In the genomic region with DNA sequence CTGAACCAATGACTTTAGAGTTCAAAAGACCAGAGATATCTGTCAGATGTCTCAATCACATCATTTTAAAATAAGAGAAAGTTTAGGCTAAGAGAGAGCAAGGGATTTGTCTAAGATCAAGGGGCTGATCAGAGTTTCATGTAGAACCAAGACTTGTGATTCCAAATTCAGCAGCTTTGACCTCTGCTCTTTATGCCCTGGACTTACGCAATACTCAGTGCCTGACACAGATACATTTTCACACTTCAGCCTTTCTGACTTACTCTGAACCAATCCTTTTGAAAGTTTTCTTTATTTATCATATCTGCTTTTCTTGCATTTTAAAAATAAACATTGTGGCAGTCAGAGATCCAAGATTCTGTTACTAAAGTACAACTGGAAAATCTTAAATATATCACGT, we compare ENCODE assay signal across 20 cellular contexts.
DNase-seq lines count a peak whose midpoint lies in the region; ATAC-seq, FAIRE-seq and TF ChIP-seq lines count a peak whose summit lies in the region.
"Had no signal": no experiment of that assay in that cellular context is flagged by ENCODE, and none has a peak within 500 bp of the region (broad histone marks: within the 10 kb centered on the region; RNA-seq: fewer than 3 reads in every experiment).

No MANE protein-coding gene starts in this region.

- no peaks in the 10 kb centered on the region for H3K27me3 ChIP-seq in mesenchymal stem cell (ENCODE audit: control insufficient read depth in 1 of 2, insufficient read depth in 1 of 2, low read length in 2 of 2)

- H2BK12ac ChIP-seq in mesenchymal stem cell (ENCODE audit: low read length in 2 of 2), result no peak overlapping the region

- no peaks in the 10 kb centered on the region for H3K79me1 ChIP-seq in mesenchymal stem cell (replicated peaks; ENCODE audit: low read length, poor library complexity, severe bottlenecking)

- H3K4me3 ChIP-seq in A549 (no peak overlapping the region), mesenchymal stem cell (ENCODE audit: insufficient read depth in 1 of 2, low read depth in 1 of 2, low read length in 2 of 2) (no peak overlapping the region)
- H3K4me3 ChIP-seq: GM23248 had no signal

- H2BK5ac ChIP-seq in mesenchymal stem cell (ENCODE audit: low read depth, low read length, poor library complexity, severe bottlenecking), result no peak overlapping the region

- no peaks in the 10 kb centered on the region for H3K36me3 ChIP-seq in mesenchymal stem cell (ENCODE audit: control insufficient read depth in 1 of 2, insufficient read depth in 2 of 2, low read depth in 1 of 2, low read length in 2 of 2)

- peak overlapping the region; percentile 5 for H3K9ac ChIP-seq in mesenchymal stem cell (ENCODE audit: low read length)
- H3K9ac ChIP-seq: GM23248, KMS-11 had no signal

- H2AFZ ChIP-seq in mesenchymal stem cell (ENCODE audit: low read depth, low read length), result no peak overlapping the region
- H2AFZ ChIP-seq: GM23248 had no signal

- no peak overlapping the region for H2AK5ac ChIP-seq in mesenchymal stem cell (ENCODE audit: low read length, severe bottlenecking)

- ATAC-seq in A549, result no peak
- peak; percentile 88 for ATAC-seq in left lobe of liver
- ATAC-seq in GM19351 (IDR thresholded peaks at IDR 0.05; ENCODE audit: unreplicated experiment), result no peak
- no peak for ATAC-seq in HG02970 (IDR thresholded peaks at IDR 0.05; ENCODE audit: low FRiP score, unreplicated experiment)

- CTCF ChIA-PET in A549 (lab: Yijun Ruan, JAX), result no interaction called here

- H3K4me1 ChIP-seq in A549, result no peaks in the 10 kb centered on the region
- no peaks in the 10 kb centered on the region for H3K4me1 ChIP-seq in mesenchymal stem cell (ENCODE audit: control insufficient read depth, insufficient read depth, low read depth, low read length)
- H3K4me1 ChIP-seq: Caco-2 had no signal

- H3K4ac ChIP-seq in mesenchymal stem cell (ENCODE audit: low read depth in 1 of 2, low read length in 2 of 2), result no peak overlapping the region

- H2BK120ac ChIP-seq in mesenchymal stem cell (ENCODE audit: low read depth, low read length), result no peak overlapping the region

- 94% methylated on average over 2 of the region's 2 CpGs for WGBS in A549 (ENCODE audit: missing lambda C conversion rate)
- 100% methylated on average over 1 of the region's 2 CpGs for WGBS in mesenchymal stem cell

- no peak overlapping the region for H4K8ac ChIP-seq in mesenchymal stem cell (ENCODE audit: low read length)

- no peak for DNase-seq in A549 (ENCODE audit: low read depth in 1 of 2, low spot score in 1 of 2)
- DNase-seq in left lobe of liver (ENCODE audit: low spot score), result no peak
- no peak for DNase-seq in mesenchymal stem cell
- no peak for DNase-seq in A172 (ENCODE audit: low spot score)
- DNase-seq: AML-193; Caco-2; CD4-positive, alpha-beta T cell; GM23248; HCEC 1CT had no signal

- no peak for TF ChIP-seq RAD21 in A549 (conservative IDR thresholded peaks at IDR 0.05 in 1 of 2, IDR thresholded peaks at IDR 0.05 in 1 of 2)
- TF ChIP-seq RAD21 in Ishikawa (IDR thresholded peaks at IDR 0.05; ENCODE audit: low read depth), result no peak

- no peak for FAIRE-seq in A549 (lab: Jason Lieb, UNC)
- FAIRE-seq: A204.1, D721Med, G401.6, GM12891, H54 had no signal

- H2BK15ac ChIP-seq in mesenchymal stem cell (ENCODE audit: low read depth, poor library complexity, severe bottlenecking), result no peak overlapping the region

- TF ChIP-seq EP300 in A549 (IDR thresholded peaks at IDR 0.05), result no peak
- no peak for TF ChIP-seq EP300 in Ishikawa (IDR thresholded peaks at IDR 0.05; ENCODE audit: borderline replicate concordance)

- H3K9me3 ChIP-seq in A549, result no peaks in the 10 kb centered on the region
- no peaks in the 10 kb centered on the region for H3K9me3 ChIP-seq in mesenchymal stem cell (ENCODE audit: control insufficient read depth, low read length)
- H3K9me3 ChIP-seq: Caco-2 had no signal

- no peak overlapping the region for H4K91ac ChIP-seq in mesenchymal stem cell (ENCODE audit: low read length)

- H3K23ac ChIP-seq in mesenchymal stem cell (ENCODE audit: low read length in 2 of 2), result no peak overlapping the region

- no peak overlapping the region for H3K14ac ChIP-seq in mesenchymal stem cell (ENCODE audit: low read length in 2 of 2)

- no peak overlapping the region for H3K18ac ChIP-seq in mesenchymal stem cell (ENCODE audit: low read depth in 1 of 2, low read length in 2 of 2)

- no peak for TF ChIP-seq CTCF in A549 (IDR thresholded peaks at IDR 0.05)

- H3K4me2 ChIP-seq in A549 (no peak overlapping the region), mesenchymal stem cell (ENCODE audit: low read length, poor library complexity, severe bottlenecking) (no peak overlapping the region)
- H3K4me2 ChIP-seq: KMS-11 had no signal

- H3K27ac ChIP-seq in A549, result no peak overlapping the region
- H3K27ac ChIP-seq in mesenchymal stem cell (ENCODE audit: low read length, poor library complexity, severe bottlenecking), result no peak overlapping the region
- H3K27ac ChIP-seq: C4-2B, GM23248, HL-60, KMS-11 had no signal

- POLR2A ChIA-PET in A549 (lab: Yijun Ruan, JAX), result no interaction called here

- TF ChIP-seq POLR2A in A549 (IDR thresholded peaks at IDR 0.05; ENCODE audit: low read length), result no peak

TF ChIP-seq in A549, 52 proteins besides CTCF, POLR2A, EP300 and RAD21:
- TF ChIP-seq, protein P1, sequence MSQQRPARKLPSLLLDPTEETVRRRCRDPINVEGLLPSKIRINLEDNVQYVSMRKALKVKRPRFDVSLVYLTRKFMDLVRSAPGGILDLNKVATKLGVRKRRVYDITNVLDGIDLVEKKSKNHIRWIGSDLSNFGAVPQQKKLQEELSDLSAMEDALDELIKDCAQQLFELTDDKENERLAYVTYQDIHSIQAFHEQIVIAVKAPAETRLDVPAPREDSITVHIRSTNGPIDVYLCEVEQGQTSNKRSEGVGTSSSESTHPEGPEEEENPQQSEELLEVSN (IDR thresholded peaks at IDR 0.05; ENCODE audit: borderline replicate concordance, low read depth), result no peak
- TF ChIP-seq, protein P2, sequence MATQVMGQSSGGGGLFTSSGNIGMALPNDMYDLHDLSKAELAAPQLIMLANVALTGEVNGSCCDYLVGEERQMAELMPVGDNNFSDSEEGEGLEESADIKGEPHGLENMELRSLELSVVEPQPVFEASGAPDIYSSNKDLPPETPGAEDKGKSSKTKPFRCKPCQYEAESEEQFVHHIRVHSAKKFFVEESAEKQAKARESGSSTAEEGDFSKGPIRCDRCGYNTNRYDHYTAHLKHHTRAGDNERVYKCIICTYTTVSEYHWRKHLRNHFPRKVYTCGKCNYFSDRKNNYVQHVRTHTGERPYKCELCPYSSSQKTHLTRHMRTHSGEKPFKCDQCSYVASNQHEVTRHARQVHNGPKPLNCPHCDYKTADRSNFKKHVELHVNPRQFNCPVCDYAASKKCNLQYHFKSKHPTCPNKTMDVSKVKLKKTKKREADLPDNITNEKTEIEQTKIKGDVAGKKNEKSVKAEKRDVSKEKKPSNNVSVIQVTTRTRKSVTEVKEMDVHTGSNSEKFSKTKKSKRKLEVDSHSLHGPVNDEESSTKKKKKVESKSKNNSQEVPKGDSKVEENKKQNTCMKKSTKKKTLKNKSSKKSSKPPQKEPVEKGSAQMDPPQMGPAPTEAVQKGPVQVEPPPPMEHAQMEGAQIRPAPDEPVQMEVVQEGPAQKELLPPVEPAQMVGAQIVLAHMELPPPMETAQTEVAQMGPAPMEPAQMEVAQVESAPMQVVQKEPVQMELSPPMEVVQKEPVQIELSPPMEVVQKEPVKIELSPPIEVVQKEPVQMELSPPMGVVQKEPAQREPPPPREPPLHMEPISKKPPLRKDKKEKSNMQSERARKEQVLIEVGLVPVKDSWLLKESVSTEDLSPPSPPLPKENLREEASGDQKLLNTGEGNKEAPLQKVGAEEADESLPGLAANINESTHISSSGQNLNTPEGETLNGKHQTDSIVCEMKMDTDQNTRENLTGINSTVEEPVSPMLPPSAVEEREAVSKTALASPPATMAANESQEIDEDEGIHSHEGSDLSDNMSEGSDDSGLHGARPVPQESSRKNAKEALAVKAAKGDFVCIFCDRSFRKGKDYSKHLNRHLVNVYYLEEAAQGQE (IDR thresholded peaks at IDR 0.05), result no peak
- TF ChIP-seq CEBPB (IDR thresholded peaks at IDR 0.05), result peak; percentile 47 to 71; a peak in 3 of 4 replicates

TF ChIP-seq in Ishikawa, 13 proteins besides CTCF, POLR2A, EP300 and RAD21:
- TF ChIP-seq ZBTB7A (IDR thresholded peaks at IDR 0.05; ENCODE audit: low read depth) (no peak), CREB1 (IDR thresholded peaks at IDR 0.05; ENCODE audit: low read depth) (no peak), CEBPB (IDR thresholded peaks at IDR 0.05) (peak; percentile 39; the same call in 1 of the 2 replicates)
